In genomic region chr6:132132911-132133639, GRCh38 we compare ENCODE assay signal across 10 cellular contexts.
DNase-seq lines count a peak whose midpoint lies in the region; ATAC-seq, FAIRE-seq and TF ChIP-seq lines count a peak whose summit lies in the region.
"Had no signal": no experiment of that assay in that cellular context is flagged by ENCODE, and none has a peak within 500 bp of the region (broad histone marks: within the 10 kb centered on the region; RNA-seq: fewer than 3 reads in every experiment).

No MANE protein-coding gene starts in this region.

- CTCF ChIA-PET in activated CD8-positive, alpha-beta memory T cell treated with anti-CD3 and anti-CD28 coated beads, Interleukin-2, amount 10 ng/mL, durations not matched to agents 7 days and 5 days (lab: Charles Lee), result no interaction called here

- H3K23ac ChIP-seq in H9 (ENCODE audit: insufficient read length, low read depth, low read length), result no peak overlapping the region

- H3K79me2 ChIP-seq in H9 (ENCODE audit: insufficient read depth, low read length), result no peaks in the 10 kb centered on the region
- no peaks in the 10 kb centered on the region for H3K79me2 ChIP-seq in astrocyte (ENCODE audit: insufficient read depth, low read length)

- H3K27ac ChIP-seq in H9 (ENCODE audit: insufficient read length, low read depth, low read length) (no peak overlapping the region), astrocyte (ENCODE audit: low read depth, low read length) (peak overlapping the region; percentile 96), right cardiac atrium (ENCODE audit: low read length) (peak overlapping the region; percentile 70)

- H2BK5ac ChIP-seq in H9 (ENCODE audit: insufficient read length, low read length), result no peak overlapping the region

- no peaks in the 10 kb centered on the region for H3K27me3 ChIP-seq in H9 (ENCODE audit: insufficient read depth, low read length)
- H3K27me3 ChIP-seq in astrocyte (ENCODE audit: insufficient read depth, low read length), result no peaks in the 10 kb centered on the region
- H3K27me3 ChIP-seq in right cardiac atrium (ENCODE audit: control insufficient read depth, insufficient read depth), result no peaks in the 10 kb centered on the region
- no peaks in the 10 kb centered on the region for H3K27me3 ChIP-seq in skeletal muscle satellite cell (ENCODE audit: control insufficient read depth, insufficient read depth, low read length)

- H3T11ph ChIP-seq in H9 (ENCODE audit: low read length), result no peak overlapping the region

- no peak for TF ChIP-seq CTCF in H9 (conservative IDR thresholded peaks at IDR 0.05)
- no peak for TF ChIP-seq CTCF in astrocyte (IDR thresholded peaks at IDR 0.05; ENCODE audit: insufficient read depth, low read depth, low read length)

- H3K9ac ChIP-seq in H9 (ENCODE audit: extremely low read depth, insufficient read length, low read length), result no peak overlapping the region
- peak overlapping the region; percentile 81 for H3K9ac ChIP-seq in astrocyte (ENCODE audit: low read length)
- H3K9ac ChIP-seq in skeletal muscle satellite cell (ENCODE audit: low read depth, low read length), result peak overlapping the region; percentile 82

- H4K91ac ChIP-seq in H9 (ENCODE audit: insufficient read length, low read depth, low read length), result no peak overlapping the region

- H3K4me2 ChIP-seq in H9 (ENCODE audit: insufficient read depth, insufficient read length, low read length), result no peak overlapping the region
- peak overlapping the region; percentile 41 for H3K4me2 ChIP-seq in astrocyte (ENCODE audit: low read length)
- H3K4me2 ChIP-seq in skeletal muscle satellite cell (ENCODE audit: low read length), result peak overlapping the region; percentile 8

- H3K79me1 ChIP-seq in H9 (ENCODE audit: insufficient read depth, low read depth, low read length, poor library complexity, severe bottlenecking), result no peaks in the 10 kb centered on the region

- no peak overlapping the region for H3K14ac ChIP-seq in H9 (ENCODE audit: insufficient read depth, low read length)

- H3K4ac ChIP-seq in H9 (ENCODE audit: low read depth, low read length), result no peak overlapping the region

- H3K4me3 Mint-ChIP-seq in H9 (no peak overlapping the region), astrocyte (ENCODE audit: unreplicated experiment) (peak overlapping the region; percentile 1)
- no peak overlapping the region for H3K4me3 Mint-ChIP-seq in activated CD8-positive, alpha-beta memory T cell treated with anti-CD3 and anti-CD28 coated beads, Interleukin-2, amount 10 ng/mL, durations not matched to agents 7 days and 5 days

- H3K4me1 ChIP-seq in H9 (ENCODE audit: insufficient read depth, low read length) (peaks cover 17% of the 10 kb centered on the region; the same call in 1 of the 2 replicates), astrocyte (ENCODE audit: insufficient read depth, low read length) (peaks cover 32% of the 10 kb centered on the region), right cardiac atrium (ENCODE audit: control insufficient read depth, insufficient read depth, low read length) (peaks cover 7% of the 10 kb centered on the region), skeletal muscle satellite cell (ENCODE audit: control insufficient read depth, insufficient read depth, low read length) (peaks cover 40% of the 10 kb centered on the region)

- no peaks in the 10 kb centered on the region for H3K27me3 Mint-ChIP-seq in H9 (ENCODE audit: low read depth)
- H3K27me3 Mint-ChIP-seq in astrocyte (ENCODE audit: low read depth, unreplicated experiment), result no peaks in the 10 kb centered on the region
- peaks cover 6% of the 10 kb centered on the region for H3K27me3 Mint-ChIP-seq in activated CD8-positive, alpha-beta memory T cell treated with anti-CD3 and anti-CD28 coated beads, Interleukin-2, amount 10 ng/mL, durations not matched to agents 7 days and 5 days

- no peak overlapping the region for H2AK5ac ChIP-seq in H9 (ENCODE audit: insufficient read length, low read length)

- H3K36me3 ChIP-seq in astrocyte (ENCODE audit: insufficient read depth, low read length) (no peaks in the 10 kb centered on the region), skeletal muscle satellite cell (ENCODE audit: insufficient read depth, low read length) (no peaks in the 10 kb centered on the region)

- H3K23me2 ChIP-seq in H9 (ENCODE audit: insufficient read length, low read depth, low read length, poor library complexity, severe bottlenecking), result no peaks in the 10 kb centered on the region

- H2BK120ac ChIP-seq in H9 (ENCODE audit: low read depth, low read length, poor library complexity, severe bottlenecking), result no peak overlapping the region

- H2AFZ ChIP-seq in H9 (ENCODE audit: low read length), result no peak overlapping the region
- H2AFZ ChIP-seq in astrocyte (ENCODE audit: low read depth, low read length), result no peak overlapping the region

- H3K4me3 ChIP-seq in astrocyte (ENCODE audit: insufficient read depth, low read depth, low read length) (no peak overlapping the region), right cardiac atrium (ENCODE audit: low read length) (no peak overlapping the region), skeletal muscle satellite cell (ENCODE audit: low read length) (no peak overlapping the region)

- H3K27ac Mint-ChIP-seq in H9 (peak overlapping the region in 2 of 3 experiments; percentile 16 to 26; a peak in 1 of 7 replicates), astrocyte (ENCODE audit: unreplicated experiment) (peak overlapping the region; percentile 100)
- H3K27ac Mint-ChIP-seq in activated CD8-positive, alpha-beta memory T cell treated with anti-CD3 and anti-CD28 coated beads, Interleukin-2, amount 10 ng/mL, durations not matched to agents 7 days and 5 days, result no peak overlapping the region

- intact Hi-C loops in right cardiac atrium (cut with DNase I), result loop anchor here in 3 of 4 donors (5.0 to 10.0 kb wide), 2 partner anchors 178 to 181 kb away; partner anchors contain the start of gene CCN2 (in 3 of the 3)

- peaks cover 33% of the 10 kb centered on the region in 2 experiments for H3K4me1 Mint-ChIP-seq in H9
- peaks cover 53% of the 10 kb centered on the region for H3K4me1 Mint-ChIP-seq in astrocyte (ENCODE audit: low read depth, unreplicated experiment)
- H3K4me1 Mint-ChIP-seq in activated CD8-positive, alpha-beta memory T cell treated with anti-CD3 and anti-CD28 coated beads, Interleukin-2, amount 10 ng/mL, durations not matched to agents 7 days and 5 days, result no peaks in the 10 kb centered on the region

- H2BK20ac ChIP-seq in H9 (ENCODE audit: low read depth, low read length, poor library complexity, severe bottlenecking), result no peak overlapping the region

- no peak overlapping the region for H4K5ac ChIP-seq in H9 (ENCODE audit: insufficient read length, low read depth, low read length)

- H3K9me3 Mint-ChIP-seq in H9 (no peaks in the 10 kb centered on the region), astrocyte (ENCODE audit: unreplicated experiment) (no peaks in the 10 kb centered on the region)
- H3K9me3 Mint-ChIP-seq in activated CD8-positive, alpha-beta memory T cell treated with anti-CD3 and anti-CD28 coated beads, Interleukin-2, amount 10 ng/mL, durations not matched to agents 7 days and 5 days (ENCODE audit: low read depth), result no peaks in the 10 kb centered on the region

- no peak for DNase-seq in H9
- peak; percentile 69 for DNase-seq in astrocyte (ENCODE audit: low read depth)
- DNase-seq in right cardiac atrium, result no peak
- DNase-seq in DMS 273 (lab: John Stamatoyannopoulos, UW; ENCODE audit: unreplicated experiment), result no peak
- no peak for DNase-seq in activated CD8-positive, alpha-beta memory T cell treated with anti-CD3 and anti-CD28 coated beads, Interleukin-2, amount 10 ng/mL, durations not matched to agents 7 days and 5 days
- no peak for DNase-seq in NCI-H510A (lab: John Stamatoyannopoulos, UW)
- DNase-seq in stimulated activated CD4-positive, alpha-beta T cell treated with anti-CD3 and anti-CD28 coated beads, Interleukin-4, amount 100 ng/mL, for 1 hour, result no peak
- DNase-seq: SHP77 had no signal

- no peak overlapping the region for H3K56ac ChIP-seq in H9 (ENCODE audit: insufficient read length, low read depth, low read length)

- H3K36me3 Mint-ChIP-seq in H9 (ENCODE audit: insufficient read depth in 1 of 3, low read depth in 3 of 3) (no peaks in the 10 kb centered on the region; a peak in 1 of 7 replicates), astrocyte (ENCODE audit: low read depth, unreplicated experiment) (no peaks in the 10 kb centered on the region)
- no peaks in the 10 kb centered on the region for H3K36me3 Mint-ChIP-seq in activated CD8-positive, alpha-beta memory T cell treated with anti-CD3 and anti-CD28 coated beads, Interleukin-2, amount 10 ng/mL, durations not matched to agents 7 days and 5 days

- H3K9me3 ChIP-seq in H9 (ENCODE audit: control insufficient read depth, low read depth, low read length) (no peaks in the 10 kb centered on the region), astrocyte (ENCODE audit: insufficient read depth, low read depth, low read length) (no peaks in the 10 kb centered on the region), right cardiac atrium (ENCODE audit: control insufficient read depth, low read length) (no peaks in the 10 kb centered on the region), skeletal muscle satellite cell (replicated peaks; ENCODE audit: low read length) (no peaks in the 10 kb centered on the region)

- peak; percentile 76 for FAIRE-seq in astrocyte (lab: Jason Lieb, UNC)
- FAIRE-seq: islet of Langerhans had no signal

- no CpG with 5 or more reads among the region's 3 CpGs for WGBS in H9 (ENCODE audit: extremely low coverage, insufficient read length, low lambda C conversion rate)
- WGBS in right cardiac atrium, result 45% methylated on average over 3 of the region's 3 CpGs

- no peak overlapping the region for H3K18ac ChIP-seq in H9 (ENCODE audit: insufficient read length, low read depth, low read length)

- no peak overlapping the region for H2BK12ac ChIP-seq in H9 (ENCODE audit: insufficient read length, low read depth, low read length)

- ATAC-seq in right cardiac atrium, result no peak
- no peak for ATAC-seq in activated CD8-positive, alpha-beta memory T cell treated with anti-CD3 and anti-CD28 coated beads, Interleukin-2, amount 10 ng/mL, durations not matched to agents 7 days and 5 days

- H4K20me1 ChIP-seq in H9 (ENCODE audit: control insufficient read depth, insufficient read depth, insufficient read length) (no peaks in the 10 kb centered on the region), astrocyte (ENCODE audit: insufficient read depth, low read length) (no peaks in the 10 kb centered on the region)

- H4K8ac ChIP-seq in H9 (replicated peaks; ENCODE audit: insufficient read length, low read depth, low read length), result no peak overlapping the region

- H2BK15ac ChIP-seq in H9 (ENCODE audit: low read depth, low read length), result no peak overlapping the region
